In the genomic region with DNA sequence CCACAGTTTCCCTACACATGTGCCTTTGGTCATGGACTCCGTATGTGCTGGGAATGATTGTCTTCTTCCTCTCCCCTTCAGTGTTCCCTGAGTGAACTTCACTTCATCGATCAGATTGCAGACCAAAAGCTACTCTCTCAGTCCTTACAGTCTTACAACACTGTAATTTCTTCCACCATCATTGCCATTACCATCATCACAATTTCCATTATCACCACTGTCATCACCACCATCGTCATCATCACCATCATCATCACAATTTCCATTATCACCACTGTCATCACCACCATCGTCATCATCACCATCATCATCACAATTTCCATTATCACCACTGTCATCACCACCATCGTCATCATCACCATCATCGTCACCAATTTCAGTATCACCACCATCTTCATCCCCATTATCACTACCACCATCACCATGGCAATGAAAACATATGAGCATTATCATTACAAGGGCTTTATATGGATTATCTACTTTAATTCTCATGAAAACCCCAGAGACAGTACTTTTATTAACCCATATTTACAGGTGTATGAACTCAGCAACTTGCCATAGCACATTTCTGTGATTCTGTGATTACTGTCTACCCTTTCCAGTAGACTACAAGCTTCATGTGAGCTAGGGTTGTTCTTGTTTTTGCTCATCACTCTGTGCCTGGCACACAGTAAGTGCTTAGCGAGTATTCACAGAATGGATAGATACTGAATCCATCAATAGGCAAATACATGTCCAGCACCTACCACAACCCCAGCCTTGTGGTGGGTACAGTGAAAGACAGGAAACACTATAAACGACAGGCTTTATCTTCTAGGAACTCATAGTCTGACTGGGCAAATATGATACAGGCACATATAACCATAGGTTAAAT, we compare ENCODE assay signal across 1 cellular context.
TF ChIP-seq lines count a peak whose summit lies in the region.

No MANE protein-coding gene starts in this region.

TF ChIP-seq in K562, 482 proteins besides CTCF, POLR2A, EP300 and RAD21:
- TF ChIP-seq, protein P1, sequence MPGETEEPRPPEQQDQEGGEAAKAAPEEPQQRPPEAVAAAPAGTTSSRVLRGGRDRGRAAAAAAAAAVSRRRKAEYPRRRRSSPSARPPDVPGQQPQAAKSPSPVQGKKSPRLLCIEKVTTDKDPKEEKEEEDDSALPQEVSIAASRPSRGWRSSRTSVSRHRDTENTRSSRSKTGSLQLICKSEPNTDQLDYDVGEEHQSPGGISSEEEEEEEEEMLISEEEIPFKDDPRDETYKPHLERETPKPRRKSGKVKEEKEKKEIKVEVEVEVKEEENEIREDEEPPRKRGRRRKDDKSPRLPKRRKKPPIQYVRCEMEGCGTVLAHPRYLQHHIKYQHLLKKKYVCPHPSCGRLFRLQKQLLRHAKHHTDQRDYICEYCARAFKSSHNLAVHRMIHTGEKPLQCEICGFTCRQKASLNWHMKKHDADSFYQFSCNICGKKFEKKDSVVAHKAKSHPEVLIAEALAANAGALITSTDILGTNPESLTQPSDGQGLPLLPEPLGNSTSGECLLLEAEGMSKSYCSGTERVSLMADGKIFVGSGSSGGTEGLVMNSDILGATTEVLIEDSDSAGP (CRISPR knock-in tag; IDR thresholded peaks at IDR 0.05): no peak
- TF ChIP-seq KAT8 (IDR thresholded peaks at IDR 0.05; ENCODE audit: low read depth) (no peak), ESRRA (IDR thresholded peaks at IDR 0.05; ENCODE audit: borderline replicate concordance, low read depth) (no peak), ATF1 (CRISPR knock-in tag; IDR thresholded peaks at IDR 0.05) (no peak), ATF1 (tag; IDR thresholded peaks at IDR 0.05) (peak; percentile 48; the same call in 1 of the 2 replicates), RBM14 (IDR thresholded peaks at IDR 0.05; ENCODE audit: borderline replicate concordance, insufficient read depth, low read depth, low read length) (no peak), ARNT (IDR thresholded peaks at IDR 0.05) (no peak)
- TF ChIP-seq, protein P2, sequence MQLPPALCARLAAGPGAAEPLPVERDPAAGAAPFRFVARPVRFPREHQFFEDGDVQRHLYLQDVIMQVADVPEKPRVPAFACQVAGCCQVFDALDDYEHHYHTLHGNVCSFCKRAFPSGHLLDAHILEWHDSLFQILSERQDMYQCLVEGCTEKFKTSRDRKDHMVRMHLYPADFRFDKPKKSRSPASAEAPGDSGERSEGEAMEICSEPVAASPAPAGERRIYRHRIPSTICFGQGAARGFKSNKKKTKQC (CRISPR knock-in tag; IDR thresholded peaks at IDR 0.05): no peak
